Comparison of ENCODE assay signal across 18 cellular contexts in the genomic region with DNA sequence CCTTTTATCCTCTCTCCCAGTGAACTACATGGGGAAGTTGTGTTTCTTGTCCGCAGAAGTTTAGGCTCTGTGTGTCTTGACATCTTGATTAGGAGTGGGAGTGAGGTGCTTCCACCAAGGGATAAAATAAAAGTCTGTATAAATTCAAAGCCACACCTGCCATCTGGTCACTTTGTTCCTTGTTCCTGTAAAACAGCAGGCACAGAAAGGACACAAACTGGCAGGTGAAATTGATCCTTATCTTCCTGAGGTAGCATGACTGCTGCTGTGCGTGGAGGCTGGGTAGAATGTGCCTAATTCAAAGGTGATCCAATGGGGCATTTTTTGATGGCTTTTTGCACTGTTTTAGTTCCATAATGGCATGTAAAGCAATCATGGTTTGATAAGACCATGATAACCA.
"Had no signal": no experiment of that assay in that cellular context is flagged by ENCODE, and none has a peak within 500 bp of the region (broad histone marks: within the 10 kb centered on the region; RNA-seq: fewer than 3 reads in every experiment).

No MANE protein-coding gene starts in this region.

- H3K9me3 ChIP-seq: gastrocnemius medialis, uterus had no signal

- DNase-seq: activated CD4-positive, alpha-beta memory T cell treated with anti-CD3 and anti-CD28 coated beads, Interleukin-2, amount 10 ng/mL, durations not matched to agents 7 days and 5 days; activated CD4-positive, alpha-beta T cell treated with anti-CD3 and anti-CD28 coated beads for 48 hours; activated CD4-positive, CD25-positive, alpha-beta regulatory T cell; activated CD8-positive, alpha-beta memory T cell treated with anti-CD3 and anti-CD28 coated beads, Interleukin-2, amount 10 ng/mL, durations not matched to agents 7 days and 5 days; cerebellar nuclear complex; effector CD8-positive, alpha-beta T cell; gastrocnemius medialis; head of caudate nucleus; nephron progenitor cell; nucleus accumbens; posterior cingulate gyrus; stimulated activated CD4-positive, alpha-beta T cell treated with anti-CD3 and anti-CD28 coated beads, Interleukin-2, amount 100 ng/mL, for 24 hours; stimulated activated naive CD8-positive, alpha-beta T cell treated with anti-CD3 and anti-CD28 coated beads, Interleukin-15, Interleukin-2, amounts not matched to agents 100 U/mL and 50 U/mL, for 24 hours; substantia nigra; uterus had no signal

- H3K4me3 ChIP-seq: gastrocnemius medialis, tibial nerve, uterus had no signal

- H3K4me1 ChIP-seq: gastrocnemius medialis, tibial nerve, uterus had no signal

- ATAC-seq: activated CD8-positive, alpha-beta memory T cell treated with anti-CD3 and anti-CD28 coated beads, Interleukin-2, amount 10 ng/mL, durations not matched to agents 7 days and 5 days; esophagus mucosa; gastrocnemius medialis; left lobe of liver; stimulated activated naive CD8-positive, alpha-beta T cell treated with anti-CD3 and anti-CD28 coated beads, Interleukin-15, Interleukin-2, amounts not matched to agents 100 U/mL and 50 U/mL, for 24 hours had no signal

- H3K36me3 ChIP-seq: gastrocnemius medialis, tibial nerve, uterus had no signal
